Comparison of ENCODE assay signal across 14 cellular contexts in genomic region chr16:318628-319027, GRCh38. TPM values are rescaled to one million over a fixed set of nuclear protein-coding genes. Genes with fewer than 3 reads are reported as not detected.
A peak's percentile ranks its signal among the peaks of the same experiment; 100 is the strongest.
DNase-seq lines count a peak whose midpoint lies in the region; ATAC-seq, FAIRE-seq and TF ChIP-seq lines count a peak whose summit lies in the region.
"Had no signal": no experiment of that assay in that cellular context is flagged by ENCODE, and none has a peak within 500 bp of the region (broad histone marks: within the 10 kb centered on the region; RNA-seq: fewer than 3 reads in every experiment).

No MANE protein-coding gene starts in this region.

- intact Hi-C loops in GM12878 (cut with micrococcal nuclease; ENCODE audit: unreplicated experiment), result no loop called here

- no peak overlapping the region for H3K4ac ChIP-seq in mesendoderm (ENCODE audit: low read depth, low read length)

- H2AFZ ChIP-seq in GM12878 (ENCODE audit: control insufficient read depth, low read depth, low read length), result no peak overlapping the region

- H3K9me3 Mint-ChIP-seq in naive thymus-derived CD8-positive, alpha-beta T cell, result no peaks in the 10 kb centered on the region
- H3K9me3 Mint-ChIP-seq: activated naive CD4-positive, alpha-beta T cell treated with anti-CD3 and anti-CD28 coated beads, Interleukin-2, amount 50 U/mL, for 24 hours had no signal

- POLR2A ChIA-PET in GM10248 (lab: Yijun Ruan, JAX) (no interaction called here), GM12878 (lab: Charles Lee) (no interaction called here)
- POLR2A ChIA-PET in naive thymus-derived CD8-positive, alpha-beta T cell (lab: Charles Lee), result interaction anchor here (0.7 kb wide), 1 partner anchor 9 kb away, joined by 4 read pairs; no protein-coding TSS in a partner anchor

- H3K27me3 ChIP-seq in GM12878 (replicated peaks in 1 of 2; ENCODE audit: control insufficient read depth in 2 of 2, insufficient read depth in 2 of 2, low read length in 1 of 2) (no peaks in the 10 kb centered on the region), mesendoderm (ENCODE audit: insufficient read depth, low read length, poor library complexity) (no peaks in the 10 kb centered on the region)

- H3K36me3 ChIP-seq in GM12878 (ENCODE audit: control insufficient read depth in 2 of 2, insufficient read depth in 2 of 2, low read length in 1 of 2), result peaks cover 3 to 15% of the 10 kb centered on the region in 2 experiments; a peak in 3 of 4 replicates
- peaks cover 3% of the 10 kb centered on the region for H3K36me3 ChIP-seq in mesendoderm (ENCODE audit: control insufficient read depth, insufficient read depth, low read length)

- WGBS in GM12878 (ENCODE audit: insufficient coverage, insufficient replicate concordance, low lambda C conversion rate, missing lambda C conversion rate), result 99% methylated on average over 22 of the region's 22 CpGs
- WGBS in mesendoderm (ENCODE audit: extremely low coverage, insufficient coverage, low lambda C conversion rate), result no CpG with 5 or more reads among the region's 22 CpGs

- H2BK5ac ChIP-seq in mesendoderm (ENCODE audit: low read length), result no peak overlapping the region

- peaks cover 28 to 75% (median 61%) of the 10 kb centered on the region in 4 donors for H3K4me1 Mint-ChIP-seq in naive thymus-derived CD8-positive, alpha-beta T cell

- H2BK120ac ChIP-seq in mesendoderm (ENCODE audit: low read depth, low read length), result no peak overlapping the region

- DNase-seq in GM10248 (ENCODE audit: extremely low spot score), result no peak
- peak; percentile 53 for DNase-seq in HuH-7.5 (ENCODE audit: low spot score)
- no peak for DNase-seq in GM12878 (ENCODE audit: low read depth, low spot score)
- peak; percentile 81 for DNase-seq in mesendoderm
- DNase-seq in medulla oblongata (ENCODE audit: extremely low spot score), result no peak
- no peak for DNase-seq in NCI-H1105 (lab: John Stamatoyannopoulos, UW)
- DNase-seq in naive thymus-derived CD8-positive, alpha-beta T cell, result no peak
- DNase-seq in NCI-H1694 (lab: John Stamatoyannopoulos, UW), result no peak
- DNase-seq: activated CD4-positive, alpha-beta T cell treated with anti-CD3 and anti-CD28 coated beads, Interleukin-2, amount 50 U/mL, for 48 hours; NCI-H526 treated with DMSO at 0.1 percent for 48 hours; trophoblast cell had no signal

- no peak for TF ChIP-seq POLR2A in GM12878 (IDR thresholded peaks at IDR 0.05; ENCODE audit: low read depth, low read length)

- ATAC-seq in GM12878, result peak; percentile 28; the same call in 1 of the 3 replicates
- no peak for ATAC-seq in naive thymus-derived CD8-positive, alpha-beta T cell

- H3K4me3 ChIP-seq in GM12878, result no peak overlapping the region
- H3K4me3 ChIP-seq in mesendoderm (ENCODE audit: low read length), result no peak overlapping the region

- no peak overlapping the region for H2BK15ac ChIP-seq in mesendoderm (replicated peaks; ENCODE audit: low read depth)

- in situ Hi-C loops in GM12878 (cut with MboI), result no loop called here

- TF ChIP-seq EP300 in GM12878 (IDR thresholded peaks at IDR 0.05; ENCODE audit: borderline replicate concordance in 1 of 2, control insufficient read depth in 1 of 2, low read depth in 2 of 2, low read length in 2 of 2), result no peak

- FAIRE-seq in GM12878 (lab: Jason Lieb, UNC), result no peak

- no peak overlapping the region for H4K5ac ChIP-seq in mesendoderm (ENCODE audit: low read length)

- no peaks in the 10 kb centered on the region; the same call in none of the 2 replicates for H3K79me2 ChIP-seq in GM12878 (ENCODE audit: control insufficient read depth, insufficient read depth, low read length)
- H3K79me2 ChIP-seq in mesendoderm (ENCODE audit: control insufficient read depth, insufficient read depth, low read length), result peaks cover 53% of the 10 kb centered on the region

- H3K27ac ChIP-seq in GM12878 (ENCODE audit: control insufficient read depth, insufficient read depth) (no peak overlapping the region), mesendoderm (ENCODE audit: low read depth, low read length) (no peak overlapping the region)

- no peak overlapping the region for H4K8ac ChIP-seq in mesendoderm (ENCODE audit: low read depth, low read length)

- peaks cover 38% of the 10 kb centered on the region for H3K79me1 ChIP-seq in mesendoderm (ENCODE audit: low read length)

- H3K18ac ChIP-seq in mesendoderm (ENCODE audit: low read length), result no peak overlapping the region

- no peaks in the 10 kb centered on the region for H4K20me1 ChIP-seq in GM12878 (ENCODE audit: control insufficient read depth, insufficient read depth)

- H3K4me2 ChIP-seq in GM12878 (ENCODE audit: control insufficient read depth, insufficient read depth) (no peak overlapping the region), mesendoderm (ENCODE audit: low read length) (no peak overlapping the region)

- H3K9ac ChIP-seq in GM12878 (ENCODE audit: control insufficient read depth, insufficient read depth, low read length), result no peak overlapping the region
- no peak overlapping the region for H3K9ac ChIP-seq in mesendoderm (ENCODE audit: low read length)

- SMC1A ChIA-PET in GM12878 (lab: Charles Lee; ENCODE audit: uncharacterized antibody, unreplicated experiment), result no interaction called here

- H3K4me1 ChIP-seq in GM12878 (ENCODE audit: control insufficient read depth, insufficient read depth, low read length), result peaks cover under 1% of the 10 kb centered on the region
- no peaks in the 10 kb centered on the region for H3K4me1 ChIP-seq in mesendoderm (ENCODE audit: control insufficient read depth, low read depth, low read length)

- no TSS peak for BruUV-seq in GM12878 (replicated peaks; lab: Mats Ljungman, UMichigan)

- TF ChIP-seq CTCF in GM10248 (IDR thresholded peaks at IDR 0.05; ENCODE audit: control extremely low read depth, extremely low read depth, low read depth, missing control alignments) (peak; percentile 28), GM12878 (IDR thresholded peaks at IDR 0.05 in 2 of 3, conservative IDR thresholded peaks at IDR 0.05 in 1 of 3; ENCODE audit: control insufficient read depth in 2 of 3, extremely low read depth in 1 of 3, insufficient read depth in 1 of 3, low read depth in 3 of 3, low read length in 3 of 3) (peak; percentile 17 to 30 (median 24); a peak in 5 of 6 replicates)

- H3K36me3 Mint-ChIP-seq in naive thymus-derived CD8-positive, alpha-beta T cell, result peaks cover 0 to 34% (median 6%) of the 10 kb centered on the region in 3 donors

- no peak overlapping the region for H2AK5ac ChIP-seq in mesendoderm (ENCODE audit: low read length)

- peak overlapping the region in 4 of 10 donors; percentile 19 to 94 (median 59) for H3K27ac Mint-ChIP-seq in naive thymus-derived CD8-positive, alpha-beta T cell
- H3K27ac Mint-ChIP-seq: activated naive CD4-positive, alpha-beta T cell treated with anti-CD3 and anti-CD28 coated beads, Interleukin-2, amount 50 U/mL, for 24 hours had no signal

- H3K9me3 ChIP-seq in GM12878 (replicated peaks; ENCODE audit: control insufficient read depth, insufficient read depth, low read length), result no peaks in the 10 kb centered on the region

- H3K23ac ChIP-seq in mesendoderm (ENCODE audit: low read length), result no peak overlapping the region

- CTCF ChIA-PET in GM10248 (lab: Yijun Ruan, JAX), result interaction anchor here (0.7 to 1.3 kb wide), 3 partner anchors 14 to 252 kb away, joined by 3 read pairs; no protein-coding TSS in a partner anchor
- CTCF ChIA-PET in GM12878 (lab: Yijun Ruan, JAX), result no interaction called here

- H3K4me3 Mint-ChIP-seq in naive thymus-derived CD8-positive, alpha-beta T cell, result no peak overlapping the region
- H3K4me3 Mint-ChIP-seq: activated naive CD4-positive, alpha-beta T cell treated with anti-CD3 and anti-CD28 coated beads, Interleukin-2, amount 50 U/mL, for 24 hours had no signal

- RAD21 ChIA-PET in GM12878 (lab: Charles Lee; ENCODE audit: unreplicated experiment), result no interaction called here

- peak; percentile 28; the same call in 1 of the 2 replicates for TF ChIP-seq RAD21 in GM12878 (IDR thresholded peaks at IDR 0.05; ENCODE audit: insufficient read depth, low read depth, low read length)

- no peaks in the 10 kb centered on the region for H3K27me3 Mint-ChIP-seq in naive thymus-derived CD8-positive, alpha-beta T cell
- H3K27me3 Mint-ChIP-seq: activated naive CD4-positive, alpha-beta T cell treated with anti-CD3 and anti-CD28 coated beads, Interleukin-2, amount 50 U/mL, for 24 hours had no signal

- H3K56ac ChIP-seq in mesendoderm (ENCODE audit: low read length), result no peak overlapping the region

RNA-seq across cellular contexts. Expression of gene AXIN1, which starts 33.9 kb away (rescaled TPM):
- 38.0 and 46.9 TPM in 2 replicates for total RNA-seq in GM12878 (2013; cell fraction: nucleolus; rRNA removed)
- total RNA-seq in GM12878 (2014; rRNA removed), result 19.1 and 19.9 TPM in 2 replicates
- total RNA-seq in GM12878 (2014; rRNA removed; fragmentation: Illumina TruSeq; extraction: Trizol), result 11.0 and 11.5 TPM in 2 replicates
- 25.4 and 27.1 TPM in 2 replicates for total RNA-seq in GM12878 (2021)
- 4.6 TPM for polyA plus RNA-seq in GM12878 (2011; ENCODE audit: low read depth)
- polyA plus RNA-seq in GM12878 (2011; rRNA removed), result 4.7 and 6.0 TPM in 2 replicates
- polyA plus RNA-seq in GM12878 (2011; cell fraction: cytosol; rRNA removed), result 10.6 and 14.2 TPM in 2 replicates
- 23.2 and 31.8 TPM in 2 replicates for polyA plus RNA-seq in GM12878 (2011; cell fraction: nucleus; rRNA removed)
- 12.8 and 13.0 TPM in 2 replicates for polyA plus RNA-seq in GM12878 (2012)
- polyA plus RNA-seq in GM12878 (2014; fragmentation: Illumina TruSeq; extraction: Trizol), result 3.8 and 9.3 TPM in 2 replicates
- polyA plus RNA-seq in GM12878 (2014; fragmentation: Nextera tagmentation; extraction: Ambion mirVana), result under 1 TPM; 0.26 to 0.68 TPM
- polyA plus RNA-seq in GM12878 (2014; rRNA removed), result 17.2 and 19.2 TPM in 2 replicates
- polyA plus RNA-seq in GM12878 (2016; fragmentation: Nextera tagmentation; extraction: Ambion mirVana), result 1 to 10 TPM; 1.5 to 2.6 TPM
- polyA minus RNA-seq in GM12878 (2011; rRNA and poly(A)+ RNA removed), result 6.1 and 13.8 TPM in 2 replicates
- polyA minus RNA-seq in GM12878 (2011; cell fraction: cytosol; rRNA and poly(A)+ RNA removed), result 7.1 and 7.8 TPM in 2 replicates
- 7.9 and 11.8 TPM in 2 replicates for polyA minus RNA-seq in GM12878 (2011; cell fraction: nucleus; rRNA and poly(A)+ RNA removed)
- 25.3 TPM for polyA plus RNA-seq in mesendoderm (2013, experiment 1 of 2)
- 25.6 TPM for polyA plus RNA-seq in mesendoderm (2013, experiment 2 of 2)
- total RNA-seq in naive thymus-derived CD8-positive, alpha-beta T cell, result 10 to 100 TPM; 40.7 to 44.0 TPM
- 1 to 10 TPM; 1.6 to 4.1 (median 2.2) TPM for polyA plus RNA-seq in naive thymus-derived CD8-positive, alpha-beta T cell

RNA-seq across cellular contexts. Expression of gene PDIA2, which starts 35.7 kb away (rescaled TPM):
- not detected in 2 replicates for total RNA-seq in GM12878 (2013; cell fraction: nucleolus; rRNA removed)
- total RNA-seq in GM12878 (2014; rRNA removed) (not detected in 2 replicates), GM12878 (2014; rRNA removed; fragmentation: Illumina TruSeq; extraction: Trizol) (not detected in 2 replicates), GM12878 (2021) (0.32 and 0.36 TPM in 2 replicates)
- polyA plus RNA-seq in GM12878 (2011; ENCODE audit: low read depth), result not detected
- polyA plus RNA-seq in GM12878 (2011; rRNA removed) (not detected in 2 replicates), GM12878 (2014; fragmentation: Illumina TruSeq; extraction: Trizol) (not detected in 2 replicates), GM12878 (2014; fragmentation: Nextera tagmentation; extraction: Ambion mirVana) (not detected), GM12878 (2014; rRNA removed) (not detected in 2 replicates), GM12878 (2016; fragmentation: Nextera tagmentation; extraction: Ambion mirVana) (under 1 TPM in 1 of 2 experiments, not detected in 1; 0.11 TPM)
- polyA plus RNA-seq in GM12878 (2011; cell fraction: cytosol; rRNA removed), result not detected in 2 replicates
- polyA plus RNA-seq in GM12878 (2011; cell fraction: nucleus; rRNA removed), result 0.13 TPM in 1 of 2 replicates, not detected in the other
- polyA plus RNA-seq in GM12878 (2012), result 0.07 TPM in 1 of 2 replicates, not detected in the other
- not detected in 2 replicates for polyA minus RNA-seq in GM12878 (2011; rRNA and poly(A)+ RNA removed)
- polyA minus RNA-seq in GM12878 (2011; cell fraction: cytosol; rRNA and poly(A)+ RNA removed), result not detected in 2 replicates
- not detected in 2 replicates for polyA minus RNA-seq in GM12878 (2011; cell fraction: nucleus; rRNA and poly(A)+ RNA removed)
- polyA plus RNA-seq in mesendoderm (2013, experiment 1 of 2), result 0.24 TPM
- polyA plus RNA-seq in mesendoderm (2013, experiment 2 of 2), result 0.35 TPM
- under 1 TPM in 1 of 2 experiments, not detected in 1; 0.44 TPM for total RNA-seq in naive thymus-derived CD8-positive, alpha-beta T cell
- not detected for polyA plus RNA-seq in naive thymus-derived CD8-positive, alpha-beta T cell
- total RNA-seq: H4 had no signal

RNA-seq across cellular contexts. Expression of gene ARHGDIG, which starts 38.2 kb away (rescaled TPM):
- total RNA-seq in GM12878 (2013; cell fraction: nucleolus; rRNA removed), result not detected in 2 replicates
- total RNA-seq in GM12878 (2014; rRNA removed) (not detected in 2 replicates), GM12878 (2014; rRNA removed; fragmentation: Illumina TruSeq; extraction: Trizol) (not detected in 2 replicates), GM12878 (2021) (not detected in 2 replicates)
- not detected for polyA plus RNA-seq in GM12878 (2011; ENCODE audit: low read depth)
- polyA plus RNA-seq in GM12878 (2011; rRNA removed) (not detected in 2 replicates), GM12878 (2014; fragmentation: Illumina TruSeq; extraction: Trizol) (not detected in 2 replicates), GM12878 (2014; fragmentation: Nextera tagmentation; extraction: Ambion mirVana) (not detected), GM12878 (2014; rRNA removed) (not detected in 2 replicates), GM12878 (2016; fragmentation: Nextera tagmentation; extraction: Ambion mirVana) (not detected)
- not detected in 2 replicates for polyA plus RNA-seq in GM12878 (2011; cell fraction: cytosol; rRNA removed)
- polyA plus RNA-seq in GM12878 (2011; cell fraction: nucleus; rRNA removed), result not detected in 2 replicates
- 0.08 and 0.18 TPM in 2 replicates for polyA plus RNA-seq in GM12878 (2012)
- not detected in 2 replicates for polyA minus RNA-seq in GM12878 (2011; rRNA and poly(A)+ RNA removed)
- polyA minus RNA-seq in GM12878 (2011; cell fraction: cytosol; rRNA and poly(A)+ RNA removed), result not detected in 2 replicates
- not detected in 2 replicates for polyA minus RNA-seq in GM12878 (2011; cell fraction: nucleus; rRNA and poly(A)+ RNA removed)
- polyA plus RNA-seq in mesendoderm (2013, experiment 1 of 2), result 0.45 TPM
- polyA plus RNA-seq in mesendoderm (2013, experiment 2 of 2), result 0.42 TPM
- total RNA-seq in naive thymus-derived CD8-positive, alpha-beta T cell, result under 1 TPM in 1 of 2 experiments, not detected in 1; 0.68 TPM
- not detected for polyA plus RNA-seq in naive thymus-derived CD8-positive, alpha-beta T cell
- total RNA-seq: H4, LHCN-M2 had no signal

RNA-seq across cellular contexts. Expression of gene RGS11, which starts 42.9 kb away (rescaled TPM):
- not detected in 2 replicates for total RNA-seq in GM12878 (2013; cell fraction: nucleolus; rRNA removed)
- total RNA-seq in GM12878 (2014; rRNA removed), result not detected in 2 replicates
- total RNA-seq in GM12878 (2014; rRNA removed; fragmentation: Illumina TruSeq; extraction: Trizol), result not detected in 2 replicates
- not detected in 2 replicates for total RNA-seq in GM12878 (2021)
- polyA plus RNA-seq in GM12878 (2011; ENCODE audit: low read depth), result not detected
- not detected in 2 replicates for polyA plus RNA-seq in GM12878 (2011; rRNA removed)
- not detected in 2 replicates for polyA plus RNA-seq in GM12878 (2011; cell fraction: cytosol; rRNA removed)
- not detected in 2 replicates for polyA plus RNA-seq in GM12878 (2011; cell fraction: nucleus; rRNA removed)
- 0.05 and 0.24 TPM in 2 replicates for polyA plus RNA-seq in GM12878 (2012)
- not detected in 2 replicates for polyA plus RNA-seq in GM12878 (2014; fragmentation: Illumina TruSeq; extraction: Trizol)
- not detected for polyA plus RNA-seq in GM12878 (2014; fragmentation: Nextera tagmentation; extraction: Ambion mirVana)
- polyA plus RNA-seq in GM12878 (2014; rRNA removed), result 0.04 TPM in 1 of 2 replicates, not detected in the other
- not detected for polyA plus RNA-seq in GM12878 (2016; fragmentation: Nextera tagmentation; extraction: Ambion mirVana)
- not detected in 2 replicates for polyA minus RNA-seq in GM12878 (2011; rRNA and poly(A)+ RNA removed)
- not detected in 2 replicates for polyA minus RNA-seq in GM12878 (2011; cell fraction: cytosol; rRNA and poly(A)+ RNA removed)
- not detected in 2 replicates for polyA minus RNA-seq in GM12878 (2011; cell fraction: nucleus; rRNA and poly(A)+ RNA removed)
- polyA plus RNA-seq in mesendoderm (2013, experiment 1 of 2), result 0.20 TPM
- 0.14 TPM for polyA plus RNA-seq in mesendoderm (2013, experiment 2 of 2)
- total RNA-seq in naive thymus-derived CD8-positive, alpha-beta T cell, result not detected
- polyA plus RNA-seq in naive thymus-derived CD8-positive, alpha-beta T cell, result not detected
- total RNA-seq: H4 had no signal

RNA-seq across cellular contexts. Expression of gene MRPL28, which starts 51.7 kb away (rescaled TPM):
- total RNA-seq in GM12878 (2013; cell fraction: nucleolus; rRNA removed), result 15.1 and 16.4 TPM in 2 replicates
- total RNA-seq in GM12878 (2014; rRNA removed) (146 and 151 TPM in 2 replicates), GM12878 (2014; rRNA removed; fragmentation: Illumina TruSeq; extraction: Trizol) (70.1 and 75.0 TPM in 2 replicates), GM12878 (2021) (107 and 115 TPM in 2 replicates)
- 33.5 TPM for polyA plus RNA-seq in GM12878 (2011; ENCODE audit: low read depth)
- polyA plus RNA-seq in GM12878 (2011; rRNA removed) (74.1 and 113 TPM in 2 replicates), GM12878 (2014; fragmentation: Illumina TruSeq; extraction: Trizol) (33.3 and 105 TPM in 2 replicates), GM12878 (2014; fragmentation: Nextera tagmentation; extraction: Ambion mirVana) (10 to 100 TPM in 1 of 2 experiments, 1 to 10 TPM in 1; 1.6 to 17.9 TPM), GM12878 (2014; rRNA removed) (169 and 186 TPM in 2 replicates), GM12878 (2016; fragmentation: Nextera tagmentation; extraction: Ambion mirVana) (100 to 1,000 TPM; 165 to 185 TPM)
- polyA plus RNA-seq in GM12878 (2011; cell fraction: cytosol; rRNA removed), result 182 and 250 TPM in 2 replicates
- polyA plus RNA-seq in GM12878 (2011; cell fraction: nucleus; rRNA removed), result 108 and 155 TPM in 2 replicates
- 66.3 and 76.9 TPM in 2 replicates for polyA plus RNA-seq in GM12878 (2012)
- 49.0 and 63.2 TPM in 2 replicates for polyA minus RNA-seq in GM12878 (2011; rRNA and poly(A)+ RNA removed)
- polyA minus RNA-seq in GM12878 (2011; cell fraction: cytosol; rRNA and poly(A)+ RNA removed), result 25.3 and 25.8 TPM in 2 replicates
- polyA minus RNA-seq in GM12878 (2011; cell fraction: nucleus; rRNA and poly(A)+ RNA removed), result 11.0 and 16.1 TPM in 2 replicates
- polyA plus RNA-seq in mesendoderm (2013, experiment 1 of 2), result 85.5 TPM
- 86.9 TPM for polyA plus RNA-seq in mesendoderm (2013, experiment 2 of 2)
- 10 to 100 TPM; 32.4 to 33.3 TPM for total RNA-seq in naive thymus-derived CD8-positive, alpha-beta T cell
- polyA plus RNA-seq in naive thymus-derived CD8-positive, alpha-beta T cell, result 10 to 100 TPM; 57.4 to 66.6 (median 64.7) TPM

Comparison
In these comparisons a context has a peak if more than half of its experiments do, and no peak if none do; other contexts are left out.
1. DNase-seq: peak in HuH-7.5 (single experiment) and mesendoderm (single experiment); none in GM10248 (single experiment), GM12878 (single experiment), medulla oblongata (single experiment), NCI-H1105 (single experiment), naive thymus-derived CD8-positive, alpha-beta T cell (0 of 10) and NCI-H1694 (single experiment).